In genomic region chr18:48090021-48090420, GRCh38 we compare ENCODE assay signal across 29 cellular contexts.
"Had no signal": no experiment of that assay in that cellular context is flagged by ENCODE, and none has a peak within 500 bp of the region (broad histone marks: within the 10 kb centered on the region; RNA-seq: fewer than 3 reads in every experiment).

No MANE protein-coding gene starts in this region.

- H3K4me3 Mint-ChIP-seq: mesothelial cell of epicardium; naive B cell; natural killer cell; stimulated activated memory B cell treated with anti-CD40 and anti-IgM and Interleukin-4, amounts not matched to agents 10 μg/mL and 1 μg/mL and 100 μg/mL, for 72 hours; stimulated activated naive CD8-positive, alpha-beta T cell treated with anti-CD3 and anti-CD28 coated beads, Interleukin-15, amount 100 ng/mL, for 72 hours had no signal

- H3K4me1 Mint-ChIP-seq: naive B cell; natural killer cell; stimulated activated memory B cell treated with anti-CD40 and anti-IgM and Interleukin-4, amounts not matched to agents 10 μg/mL and 1 μg/mL and 100 μg/mL, for 72 hours; stimulated activated naive CD8-positive, alpha-beta T cell treated with anti-CD3 and anti-CD28 coated beads, Interleukin-15, amount 100 ng/mL, for 72 hours had no signal

- H3K27me3 ChIP-seq: left lung, right atrium auricular region, right lobe of liver, testis, thyroid gland, transverse colon, upper lobe of left lung had no signal

- H3K27me3 Mint-ChIP-seq: stimulated activated naive CD8-positive, alpha-beta T cell treated with anti-CD3 and anti-CD28 coated beads, Interleukin-15, amount 100 ng/mL, for 72 hours had no signal

- H3K4me1 ChIP-seq: left lung, lower lobe of right lung, right atrium auricular region, right lobe of liver, testis, thyroid gland had no signal

- H3K27ac Mint-ChIP-seq: mesothelial cell of epicardium; naive B cell; natural killer cell; progenitor cell of endocrine pancreas; stimulated activated memory B cell treated with anti-CD40 and anti-IgM and Interleukin-4, amounts not matched to agents 10 μg/mL and 1 μg/mL and 100 μg/mL, for 72 hours had no signal

- H3K27ac ChIP-seq: left lung, lower lobe of right lung, neutrophil, right atrium auricular region, right lobe of liver, testis, thyroid gland, transverse colon, upper lobe of left lung had no signal

- H3K36me3 ChIP-seq: left lung, lower lobe of right lung, neutrophil, right atrium auricular region, right lobe of liver, thyroid gland, upper lobe of left lung had no signal

- DNase-seq: hippocampal formation; left colon; left lung; lower lobe of right lung; mammary epithelial cell; mesenchymal stem cell; naive B cell; natural killer cell; occipital lobe; right lobe of liver; stimulated activated CD4-positive, alpha-beta T cell treated with anti-CD3 and anti-CD28 coated beads, Interleukin-1b, Interleukin-23, amount 100 ng/mL, for 48 hours; stimulated activated CD4-positive, alpha-beta T cell treated with anti-CD3 and anti-CD28 coated beads, Interleukin-2, amount 100 ng/mL, for 48 hours; stimulated activated CD4-positive, alpha-beta T cell treated with anti-CD3 and anti-CD28 coated beads, Interleukin-4, amount 100 ng/mL, for 4 hours; stimulated activated CD8-positive, alpha-beta memory T cell treated with anti-CD3 and anti-CD28 coated beads, Interleukin-4, amount 100 ng/mL, for 48 hours; stimulated activated naive CD4-positive, alpha-beta T cell treated with Interleukin-2 at 50 U/mL for 16 hours; stimulated activated naive CD8-positive, alpha-beta T cell treated with anti-CD3 and anti-CD28 coated beads, Interleukin-15, amount 100 ng/mL, for 72 hours; substantia nigra; testis; thyroid gland; transverse colon; upper lobe of left lung had no signal

- H3K36me3 Mint-ChIP-seq: mesothelial cell of epicardium; naive B cell; natural killer cell; stimulated activated memory B cell treated with anti-CD40 and anti-IgM and Interleukin-4, amounts not matched to agents 10 μg/mL and 1 μg/mL and 100 μg/mL, for 72 hours had no signal

- H3K4me3 ChIP-seq: left lung, lower lobe of right lung, right atrium auricular region, right lobe of liver, smooth muscle cell, testis, thyroid gland, transverse colon, upper lobe of left lung had no signal

- FAIRE-seq: keratinocyte, urothelium cell line had no signal

- H3K9me3 ChIP-seq: left lung, lower lobe of right lung, neutrophil, right atrium auricular region, right lobe of liver, testis, thyroid gland, transverse colon, upper lobe of left lung had no signal

- ATAC-seq: left colon; left lung; natural killer cell; stimulated activated memory B cell treated with anti-CD40 and anti-IgM and Interleukin-4, amounts not matched to agents 10 μg/mL and 1 μg/mL and 100 μg/mL, for 72 hours; stimulated activated naive CD8-positive, alpha-beta T cell treated with anti-CD3 and anti-CD28 coated beads, Interleukin-15, amount 100 ng/mL, for 72 hours had no signal

- H3K9me3 Mint-ChIP-seq: mesothelial cell of epicardium; naive B cell; natural killer cell; stimulated activated memory B cell treated with anti-CD40 and anti-IgM and Interleukin-4, amounts not matched to agents 10 μg/mL and 1 μg/mL and 100 μg/mL, for 72 hours; stimulated activated naive CD8-positive, alpha-beta T cell treated with anti-CD3 and anti-CD28 coated beads, Interleukin-15, amount 100 ng/mL, for 72 hours had no signal
